ENCODE assay signal across 8 cellular contexts in the genomic region with DNA sequence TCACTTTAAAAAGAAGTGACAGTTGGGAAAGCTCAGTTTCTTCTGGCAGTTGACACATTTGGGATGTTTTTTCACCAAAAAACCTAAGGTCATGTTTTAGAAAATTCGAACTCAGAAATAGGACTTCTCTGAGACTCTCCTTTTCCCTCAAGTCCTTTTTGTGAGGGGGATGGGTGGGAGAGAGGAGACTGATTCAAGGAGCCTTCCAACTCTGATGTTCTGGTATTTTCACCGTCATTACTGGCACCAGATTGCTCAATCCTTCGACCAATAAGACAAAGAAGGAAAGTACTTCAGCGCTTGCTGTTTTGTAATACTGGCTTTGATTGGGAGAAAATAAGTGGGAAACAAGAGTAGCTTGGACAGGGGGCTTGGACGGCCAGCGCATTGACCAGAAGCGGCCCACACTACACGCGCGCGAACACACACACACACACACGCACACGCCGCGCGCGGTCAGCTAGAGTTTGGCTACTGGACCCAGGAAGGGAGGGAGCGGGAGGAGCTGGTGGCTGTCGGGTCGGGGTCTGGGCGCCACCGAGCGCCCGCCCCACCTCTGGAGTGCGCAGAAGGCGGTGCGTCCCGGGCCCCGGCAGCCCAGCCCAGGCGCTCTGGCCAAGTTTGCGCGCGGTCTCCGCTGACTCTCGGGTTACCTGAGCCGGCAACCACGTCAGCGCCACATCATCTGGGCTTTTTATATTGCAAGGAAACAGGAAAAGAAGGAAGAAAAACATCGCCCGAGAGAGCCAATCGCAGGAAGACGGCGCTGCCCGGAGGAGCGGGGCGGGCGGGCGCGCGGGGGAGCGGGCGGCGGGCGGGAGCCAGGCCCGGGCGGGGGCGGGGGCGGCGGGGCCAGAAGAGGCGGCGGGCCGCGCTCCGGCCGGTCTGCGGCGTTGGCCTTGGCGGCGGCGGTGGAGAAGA. TPM values are rescaled to one million over a fixed set of nuclear protein-coding genes. Genes with fewer than 3 reads are reported as not detected.
DNase-seq lines count a peak whose midpoint lies in the region; ATAC-seq and TF ChIP-seq lines count a peak whose summit lies in the region.

A gene (plus strand): TSS at position 855 of the 921 bp plus-strand sequence. CDS start 66 bp downstream, at position 921.

- H3K4me3 ChIP-seq in duodenal mucosa (ENCODE audit: low read depth in 1 of 2, low read length in 2 of 2) (peak within 1 kb of the TSS; percentile 90 to 95), tibial artery (peak within 1 kb of the TSS; percentile 57 to 76)

- H3K9me3 ChIP-seq in duodenal mucosa (ENCODE audit: control insufficient read depth in 1 of 2, low read length in 2 of 2): no peaks in the 10 kb centered on the region
- H3K9me3 ChIP-seq in tibial artery: no peaks in the 10 kb centered on the region

- no peak for TF ChIP-seq CTCF in tibial artery (IDR thresholded peaks at IDR 0.05)

- H3K27ac ChIP-seq in duodenal mucosa (ENCODE audit: low read depth, low read length) (peak within 1 kb of the TSS; percentile 89), tibial artery (peak within 1 kb of the TSS; percentile 77 to 80)

- ATAC-seq in HG02884 (IDR thresholded peaks at IDR 0.05; ENCODE audit: unreplicated experiment): no peak

- peaks cover 0 to 9% of the 10 kb centered on the region in 2 donors for H3K36me3 ChIP-seq in duodenal mucosa (ENCODE audit: control insufficient read depth in 1 of 2, insufficient read depth in 2 of 2, low read length in 2 of 2)
- H3K36me3 ChIP-seq in tibial artery: no peaks in the 10 kb centered on the region

- peaks cover 0 to 14% of the 10 kb centered on the region in 2 donors for H3K4me1 ChIP-seq in duodenal mucosa (ENCODE audit: control insufficient read depth in 1 of 2, insufficient read depth in 2 of 2, low read length in 2 of 2)
- H3K4me1 ChIP-seq in tibial artery: peaks cover 0 to 19% (median 8%) of the 10 kb centered on the region in 4 donors

- H3K27me3 ChIP-seq in duodenal mucosa (ENCODE audit: control insufficient read depth in 1 of 2, insufficient read depth in 2 of 2, low read length in 2 of 2) (peaks cover 0 to 11% of the 10 kb centered on the region in 2 donors), tibial artery (peaks cover 0 to 11% of the 10 kb centered on the region in 2 donors)

- intact Hi-C loops in tibial artery (cut with DNase I; ENCODE audit: low total_unique reads): no loop called here

- H3K9ac ChIP-seq in duodenal mucosa (ENCODE audit: low read depth in 1 of 2, low read length in 2 of 2): peak within 1 kb of the TSS; percentile 80

- DNase-seq in Daoy (ENCODE audit: low read depth): peak; percentile 89
- peak; percentile 61 for DNase-seq in GOT3 (lab: John Stamatoyannopoulos, UW)
- peak; percentile 13 for DNase-seq in NCI-H748 treated with DMSO at 0.1 percent for 48 hours (lab: John Stamatoyannopoulos, UW)
- peak; percentile 38 for DNase-seq in medulla oblongata (ENCODE audit: extremely low spot score)
- peak; percentile 65 to 81 for DNase-seq in tibial artery
- no peak for DNase-seq in activated CD4-positive, CD25-positive, alpha-beta regulatory T cell (lab: John Stamatoyannopoulos, UW)

RNA-seq across cellular contexts. Expression of the gene that starts here (rescaled TPM):
- total RNA-seq in Daoy (2014; rRNA removed; shearing (Covaris generic)): 12.7 and 19.3 TPM in 2 replicates

Comparison
In these comparisons a context has a peak if more than half of its experiments do, and no peak if none do; other contexts are left out.
1. DNase-seq: peak in Daoy (single experiment), GOT3 (single experiment), NCI-H748 treated with DMSO at 0.1 percent for 48 hours (single experiment), medulla oblongata (single experiment) and tibial artery (2 of 2); none in activated CD4-positive, CD25-positive, alpha-beta regulatory T cell (0 of 4).